8 cellular contexts compared by ENCODE assay signal in the genomic region with DNA sequence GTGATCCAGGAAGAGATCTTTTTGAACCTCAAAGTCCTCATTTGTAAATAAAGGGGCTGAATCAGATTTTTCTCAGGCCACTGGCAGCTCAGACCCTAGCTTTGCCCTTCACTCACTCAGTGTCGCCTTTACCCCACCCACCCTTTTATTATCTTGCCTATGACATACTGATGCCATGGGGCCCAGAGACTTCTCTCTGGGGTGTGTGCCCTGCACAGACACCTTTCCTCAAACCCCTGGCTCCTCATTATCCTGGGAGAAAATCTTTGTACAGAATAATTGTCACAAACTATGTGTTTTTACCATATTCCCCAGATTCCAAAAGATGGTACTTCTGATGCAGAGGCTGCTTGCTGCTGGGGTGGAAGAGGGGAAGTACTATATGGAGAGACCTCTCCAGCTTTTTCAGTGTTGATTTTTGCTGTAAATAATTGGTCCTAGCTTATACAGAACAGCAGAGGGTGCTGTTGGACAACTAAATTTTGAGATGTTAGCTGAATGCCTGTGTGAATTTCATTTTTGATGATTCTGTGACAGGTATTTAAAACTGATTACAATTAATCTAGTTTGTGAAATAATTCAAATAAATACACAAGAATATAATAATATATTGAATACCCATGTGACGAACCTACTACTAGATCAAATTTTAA. TPM values are rescaled to one million over a fixed set of nuclear protein-coding genes. Genes with fewer than 3 reads are reported as not detected.
DNase-seq lines count a peak whose midpoint lies in the region; ATAC-seq and TF ChIP-seq lines count a peak whose summit lies in the region.

No MANE protein-coding gene starts in this region.

- no peak overlapping the region for H3K27ac Mint-ChIP-seq in stimulated activated effector memory CD8-positive, alpha-beta T cell treated with anti-CD3 and anti-CD28 coated beads, Interleukin-12 subunit alpha, Interleukin-12 subunit beta, amount 100 ng/mL, for 72 hours

- no peaks in the 10 kb centered on the region for H3K79me2 ChIP-seq in fibroblast of lung (ENCODE audit: control insufficient read depth, insufficient read depth, low read length)

- H3K36me3 Mint-ChIP-seq in stimulated activated effector memory CD8-positive, alpha-beta T cell treated with anti-CD3 and anti-CD28 coated beads, Interleukin-12 subunit alpha, Interleukin-12 subunit beta, amount 100 ng/mL, for 72 hours: no peaks in the 10 kb centered on the region

- no peak overlapping the region for H3K4me3 Mint-ChIP-seq in stimulated activated effector memory CD8-positive, alpha-beta T cell treated with anti-CD3 and anti-CD28 coated beads, Interleukin-12 subunit alpha, Interleukin-12 subunit beta, amount 100 ng/mL, for 72 hours

- H3K4me3 ChIP-seq in fibroblast of lung (replicated peaks in 1 of 4; ENCODE audit: control extremely low read depth in 1 of 4, insufficient read depth in 1 of 4, low read depth in 3 of 4, low read length in 4 of 4): no peak overlapping the region

- no peak overlapping the region for H3K9ac ChIP-seq in fibroblast of lung (ENCODE audit: insufficient read depth, low read length)

- no peaks in the 10 kb centered on the region for H4K20me1 ChIP-seq in fibroblast of lung (ENCODE audit: control insufficient read depth, extremely low read depth, insufficient read depth, low read length)

- H3K9me3 Mint-ChIP-seq in stimulated activated effector memory CD8-positive, alpha-beta T cell treated with anti-CD3 and anti-CD28 coated beads, Interleukin-12 subunit alpha, Interleukin-12 subunit beta, amount 100 ng/mL, for 72 hours: no peaks in the 10 kb centered on the region

- peak; percentile 75 for DNase-seq in Ammon's horn (ENCODE audit: low spot score)
- DNase-seq in LoVo (ENCODE audit: low spot score): peak; percentile 58
- peak; percentile 21 for DNase-seq in SKM-1 (lab: John Stamatoyannopoulos, UW; ENCODE audit: unreplicated experiment)
- peak; percentile 25 to 58 for DNase-seq in fibroblast of lung (ENCODE audit: low read depth in 2 of 2)
- peak; percentile 74 for DNase-seq in pons (ENCODE audit: low spot score)
- DNase-seq in stimulated activated effector memory CD8-positive, alpha-beta T cell treated with anti-CD3 and anti-CD28 coated beads, Interleukin-12 subunit alpha, Interleukin-12 subunit beta, amount 100 ng/mL, for 72 hours (ENCODE audit: low spot score in 2 of 2): no peak

- H3K4me1 Mint-ChIP-seq in stimulated activated effector memory CD8-positive, alpha-beta T cell treated with anti-CD3 and anti-CD28 coated beads, Interleukin-12 subunit alpha, Interleukin-12 subunit beta, amount 100 ng/mL, for 72 hours: no peaks in the 10 kb centered on the region

- no peaks in the 10 kb centered on the region for H3K27me3 ChIP-seq in fibroblast of lung (ENCODE audit: control insufficient read depth, insufficient read depth, low read length)

- no peaks in the 10 kb centered on the region for H3K9me3 ChIP-seq in fibroblast of lung (ENCODE audit: control insufficient read depth, insufficient read depth, low read depth, low read length)

- H3K4me2 ChIP-seq in fibroblast of lung (ENCODE audit: extremely low read depth, insufficient read depth, low read length): no peak overlapping the region

- ATAC-seq in GM18498 (IDR thresholded peaks at IDR 0.05; ENCODE audit: unreplicated experiment): peak; percentile 65
- no peak for ATAC-seq in stimulated activated effector memory CD8-positive, alpha-beta T cell treated with anti-CD3 and anti-CD28 coated beads, Interleukin-12 subunit alpha, Interleukin-12 subunit beta, amount 100 ng/mL, for 72 hours
- ATAC-seq in HG02938 (IDR thresholded peaks at IDR 0.05; ENCODE audit: unreplicated experiment): no peak

- TF ChIP-seq CTCF in fibroblast of lung (conservative IDR thresholded peaks at IDR 0.05 in 1 of 2, IDR thresholded peaks at IDR 0.05 in 1 of 2; ENCODE audit: low read depth in 1 of 2, low read length in 2 of 2): peak; percentile 56 to 66

- H2AFZ ChIP-seq in fibroblast of lung (ENCODE audit: low read length): no peak overlapping the region

- no peaks in the 10 kb centered on the region for H3K36me3 ChIP-seq in fibroblast of lung (ENCODE audit: control insufficient read depth, insufficient read depth, low read length)

- H3K27ac ChIP-seq in fibroblast of lung (ENCODE audit: insufficient read depth, low read length): no peak overlapping the region

- H3K4me1 ChIP-seq in fibroblast of lung (ENCODE audit: control insufficient read depth, extremely low read depth, insufficient read depth, low read length): no peaks in the 10 kb centered on the region

RNA-seq across cellular contexts. Expression of a gene that starts 53.9 kb away (rescaled TPM):
- not detected in 2 replicates for total RNA-seq in fibroblast of lung
- polyA plus RNA-seq in fibroblast of lung: not detected in 2 replicates
- polyA plus RNA-seq in fibroblast of lung (2012): not detected in 2 replicates
- not detected in 2 replicates for polyA minus RNA-seq in fibroblast of lung (ENCODE audit: low replicate concordance)

Comparison
In these comparisons a context has a peak if more than half of its experiments do, and no peak if none do; other contexts are left out.
1. DNase-seq: peak in Ammon's horn (single experiment), LoVo (single experiment), SKM-1 (single experiment), fibroblast of lung (2 of 2) and pons (single experiment); none in stimulated activated effector memory CD8-positive, alpha-beta T cell treated with anti-CD3 and anti-CD28 coated beads, Interleukin-12 subunit alpha, Interleukin-12 subunit beta, amount 100 ng/mL, for 72 hours (0 of 2).